ENCODE assay signal across 8 cellular contexts in genomic region chr2:98936133-98936916, GRCh38. TPM values are rescaled to one million over a fixed set of nuclear protein-coding genes. Genes with fewer than 3 reads are reported as not detected.
A peak's percentile ranks its signal among the peaks of the same experiment; 100 is the strongest.
DNase-seq lines count a peak whose midpoint lies in the region; ATAC-seq, FAIRE-seq and TF ChIP-seq lines count a peak whose summit lies in the region.

A gene with protein sequence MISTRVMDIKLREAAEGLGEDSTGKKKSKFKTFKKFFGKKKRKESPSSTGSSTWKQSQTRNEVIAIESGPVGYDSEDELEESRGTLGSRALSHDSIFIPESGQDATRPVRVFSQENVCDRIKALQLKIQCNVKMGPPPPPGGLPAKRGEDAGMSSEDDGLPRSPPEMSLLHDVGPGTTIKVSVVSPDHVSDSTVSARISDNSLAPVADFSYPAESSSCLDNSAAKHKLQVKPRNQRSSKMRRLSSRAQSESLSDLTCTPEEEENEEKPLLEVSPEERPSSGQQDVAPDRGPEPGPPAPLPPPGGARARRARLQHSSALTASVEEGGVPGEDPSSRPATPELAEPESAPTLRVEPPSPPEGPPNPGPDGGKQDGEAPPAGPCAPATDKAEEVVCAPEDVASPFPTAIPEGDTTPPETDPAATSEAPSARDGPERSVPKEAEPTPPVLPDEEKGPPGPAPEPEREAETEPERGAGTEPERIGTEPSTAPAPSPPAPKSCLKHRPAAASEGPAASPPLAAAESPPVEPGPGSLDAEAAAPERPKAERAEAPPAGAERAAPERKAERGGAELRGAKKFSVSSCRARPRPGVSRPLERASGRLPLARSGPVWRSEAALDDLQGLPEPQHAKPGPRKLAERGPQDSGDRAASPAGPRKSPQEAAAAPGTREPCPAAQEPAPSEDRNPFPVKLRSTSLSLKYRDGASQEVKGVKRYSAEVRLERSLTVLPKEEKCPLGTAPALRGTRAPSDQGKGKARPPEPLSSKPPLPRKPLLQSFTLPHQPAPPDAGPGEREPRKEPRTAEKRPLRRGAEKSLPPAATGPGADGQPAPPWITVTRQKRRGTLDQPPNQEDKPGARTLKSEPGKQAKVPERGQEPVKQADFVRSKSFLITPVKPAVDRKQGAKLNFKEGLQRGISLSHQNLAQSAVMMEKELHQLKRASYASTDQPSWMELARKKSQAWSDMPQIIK (minus strand): TSS chr2:98936225. CDS start chr2:98846800, 89,425 bp downstream.

- H3K9me3 Mint-ChIP-seq in activated B cell treated with CpG ODN at 0.5 μM for 24 hours (no peaks in the 10 kb centered on the region), nephron (no peaks in the 10 kb centered on the region)

- peak within 1 kb of the TSS; percentile 70 for H3K4me3 Mint-ChIP-seq in activated B cell treated with CpG ODN at 0.5 μM for 24 hours
- peak within 1 kb of the TSS; percentile 71 to 78 (median 77) for H3K4me3 Mint-ChIP-seq in nephron

- no peak for TF ChIP-seq CTCF in activated B cell treated with CpG ODN at 0.5 μM for 24 hours (IDR thresholded peaks at IDR 0.05)
- TF ChIP-seq CTCF in nephron (IDR thresholded peaks at IDR 0.05; ENCODE audit: unreplicated experiment in 3 of 3), result peak in 2 of 3 experiments; percentile 7 to 25

- H3K27ac Mint-ChIP-seq in activated B cell treated with CpG ODN at 0.5 μM for 24 hours (no peak within 1 kb of the TSS), nephron (no peak within 1 kb of the TSS)

- ATAC-seq in activated B cell treated with CpG ODN at 0.5 μM for 24 hours (ENCODE audit: low read depth) (peak; percentile 31), esophagus mucosa (peak; percentile 50), HG02763 (IDR thresholded peaks at IDR 0.05; ENCODE audit: unreplicated experiment) (no peak)

- POLR2A ChIA-PET in activated B cell treated with CpG ODN at 0.5 μM for 24 hours (lab: Charles Lee), result no interaction called here

- H3K36me3 Mint-ChIP-seq in activated B cell treated with CpG ODN at 0.5 μM for 24 hours (ENCODE audit: low read depth) (no peaks in the 10 kb centered on the region), nephron (ENCODE audit: low read depth) (no peaks in the 10 kb centered on the region)

- H3K27me3 Mint-ChIP-seq in activated B cell treated with CpG ODN at 0.5 μM for 24 hours (peaks cover 36% of the 10 kb centered on the region), nephron (ENCODE audit: low read depth) (peaks cover 78% of the 10 kb centered on the region)

- intact Hi-C loops in activated B cell treated with CpG ODN at 0.5 μM for 24 hours (cut with micrococcal nuclease), result no loop called here

- peak; percentile 9 for FAIRE-seq in urothelium cell line (lab: Jason Lieb, UNC)

- H3K4me1 Mint-ChIP-seq in activated B cell treated with CpG ODN at 0.5 μM for 24 hours (peaks cover 10% of the 10 kb centered on the region), nephron (peaks cover 10% of the 10 kb centered on the region)

- DNase-seq in NCI-H2227 (lab: John Stamatoyannopoulos, UW; ENCODE audit: unreplicated experiment), result peak; percentile 43
- no peak for DNase-seq in NCI-H2227 treated with DMSO at 0.1 percent for 48 hours (lab: John Stamatoyannopoulos, UW)
- DNase-seq in activated B cell treated with CpG ODN at 0.5 μM for 24 hours, result peak; percentile 29
- DNase-seq in urothelium cell line (ENCODE audit: low spot score), result peak; percentile 74
- no peak for DNase-seq in T1000 (lab: John Stamatoyannopoulos, UW)

- CTCF ChIA-PET in activated B cell treated with CpG ODN at 0.5 μM for 24 hours (lab: Charles Lee), result no interaction called here

RNA-seq across cellular contexts. Expression of the gene that starts here (rescaled TPM):
- total RNA-seq in activated B cell treated with CpG ODN at 0.5 μM for 24 hours (not detected in 2 replicates), esophagus mucosa (6.6 TPM)

Comparison
In these comparisons a context has a peak if more than half of its experiments do, and no peak if none do; other contexts are left out.
1. DNase-seq: peak in NCI-H2227 (single experiment) and urothelium cell line (single experiment); none in NCI-H2227 treated with DMSO at 0.1 percent for 48 hours (single experiment) and T1000 (single experiment).
2. Peak in DNase-seq and ATAC-seq in activated B cell treated with CpG ODN at 0.5 μM for 24 hours; RNA of the gene not detected or under 1 TPM.